8 cellular contexts compared by ENCODE assay signal in the genomic region with DNA sequence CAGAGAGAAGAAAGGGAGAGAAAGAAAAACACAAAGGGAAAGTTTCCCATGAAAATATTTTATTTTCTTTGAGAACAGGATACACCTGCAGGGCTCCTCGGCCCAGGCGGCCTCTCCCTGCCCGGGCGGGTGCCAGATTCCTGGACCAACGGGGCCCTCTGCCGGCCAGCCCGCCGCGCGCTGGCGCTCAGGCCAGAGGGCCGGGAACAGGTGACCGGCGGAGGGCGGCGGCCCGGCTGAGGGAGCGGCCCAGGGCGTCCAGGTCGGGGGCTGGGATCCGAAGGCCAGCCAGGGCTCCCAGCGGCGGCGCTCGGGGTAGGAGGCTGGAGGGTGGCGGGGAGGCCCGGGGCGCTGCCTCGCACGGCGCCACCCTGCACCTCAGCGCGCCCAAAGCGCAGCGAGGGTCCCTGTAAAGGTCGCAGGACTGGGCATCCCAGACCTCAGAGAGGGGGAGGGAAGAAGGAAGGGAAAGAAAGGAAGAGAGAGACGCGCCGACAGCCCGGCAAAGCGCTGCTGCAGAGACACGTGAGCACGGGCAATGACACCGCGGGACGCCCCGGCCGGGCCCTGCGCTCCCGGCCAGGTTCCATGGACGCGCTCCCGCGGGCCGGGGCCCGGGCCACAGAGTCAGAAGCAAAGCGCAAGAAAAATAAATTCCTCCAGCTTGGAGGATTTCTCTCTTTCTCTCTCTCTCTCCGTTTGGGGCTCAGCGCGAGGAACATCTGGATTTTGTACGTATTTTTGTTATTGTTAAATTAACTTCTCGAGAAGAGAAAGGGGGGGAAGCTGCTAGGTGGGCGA. TPM values are rescaled to one million over a fixed set of nuclear protein-coding genes. Genes with fewer than 3 reads are reported as not detected.
A peak's percentile ranks its signal among the peaks of the same experiment; 100 is the strongest.
DNase-seq lines count a peak whose midpoint lies in the region; ATAC-seq and TF ChIP-seq lines count a peak whose summit lies in the region.

No MANE protein-coding gene starts in this region.

- H3K27ac ChIP-seq in DOHH2 (ENCODE audit: low read depth, low read length) (no peak overlapping the region), lung (ENCODE audit: low read depth in 1 of 2, low read length in 1 of 2) (peak overlapping the region in 1 of 2 donors; percentile 68)
- H3K27ac ChIP-seq in effector memory CD4-positive, alpha-beta T cell (ENCODE audit: insufficient read depth, low read length, poor library complexity, severe bottlenecking): no peak overlapping the region

- H3K4me1 ChIP-seq in DOHH2 (ENCODE audit: control insufficient read depth, low read length): no peaks in the 10 kb centered on the region
- peaks cover 21% of the 10 kb centered on the region for H3K4me1 ChIP-seq in effector memory CD4-positive, alpha-beta T cell (ENCODE audit: control insufficient read depth, insufficient read depth, low read length, poor library complexity, severe bottlenecking)
- H3K4me1 ChIP-seq in lung (ENCODE audit: control insufficient read depth in 2 of 2, insufficient read depth in 2 of 2, low read length in 2 of 2): peaks cover 0 to 7% of the 10 kb centered on the region in 2 donors

- H3K9me2 ChIP-seq in DOHH2 (replicated peaks; ENCODE audit: control insufficient read depth, low read length): no peaks in the 10 kb centered on the region

- no peak overlapping the region for H3K4me3 ChIP-seq in DOHH2 (ENCODE audit: low read length)
- H3K4me3 ChIP-seq in H7 (ENCODE audit: insufficient read depth, low read depth, low read length): peak overlapping the region; percentile 68
- peak overlapping the region; percentile 55 for H3K4me3 ChIP-seq in effector memory CD4-positive, alpha-beta T cell (ENCODE audit: insufficient read depth, low read depth, low read length, poor library complexity, severe bottlenecking)
- H3K4me3 ChIP-seq in lung: peak overlapping the region; percentile 26

- H3K9me3 ChIP-seq in DOHH2 (ENCODE audit: control insufficient read depth, insufficient read depth, low read length) (no peaks in the 10 kb centered on the region), lung (ENCODE audit: control insufficient read depth in 2 of 2, insufficient read depth in 1 of 2, low read length in 1 of 2) (no peaks in the 10 kb centered on the region)
- no peaks in the 10 kb centered on the region for H3K9me3 ChIP-seq in effector memory CD4-positive, alpha-beta T cell (ENCODE audit: control insufficient read depth, low read length)

- no peak overlapping the region for H3K4me2 ChIP-seq in DOHH2 (ENCODE audit: low read length)

- H3K79me2 ChIP-seq in DOHH2 (ENCODE audit: control insufficient read depth, low read length): no peaks in the 10 kb centered on the region

- peak; percentile 15 for TF ChIP-seq CTCF in DOHH2 (IDR thresholded peaks at IDR 0.05; ENCODE audit: low read depth, low read length, poor library complexity, severe bottlenecking)
- peak; percentile 58 for TF ChIP-seq CTCF in lung (IDR thresholded peaks at IDR 0.05; ENCODE audit: control extremely low read depth, extremely low read depth)

- no peaks in the 10 kb centered on the region for H4K20me1 ChIP-seq in DOHH2 (ENCODE audit: control insufficient read depth, insufficient read depth, low read depth, low read length)

- ATAC-seq in lung (ENCODE audit: insufficient read depth, low FRiP score) (peak; percentile 84), HG03565 (IDR thresholded peaks at IDR 0.05; ENCODE audit: unreplicated experiment) (no peak)

- H3K36me3 ChIP-seq in DOHH2 (ENCODE audit: control insufficient read depth, low read length): no peaks in the 10 kb centered on the region
- H3K36me3 ChIP-seq in H7 (replicated peaks; ENCODE audit: control insufficient read depth, insufficient read depth, low read length): no peaks in the 10 kb centered on the region
- H3K36me3 ChIP-seq in effector memory CD4-positive, alpha-beta T cell (ENCODE audit: control insufficient read depth, insufficient read depth, low read length): no peaks in the 10 kb centered on the region
- no peaks in the 10 kb centered on the region for H3K36me3 ChIP-seq in lung (ENCODE audit: control insufficient read depth in 2 of 2, insufficient read depth in 2 of 2, low read length in 2 of 2)

- H3F3A ChIP-seq in DOHH2 (ENCODE audit: control insufficient read depth, insufficient read depth): no peaks in the 10 kb centered on the region

- WGBS in lung, 2 donors: 0 to 1% methylated on average over 61 to 63 of the region's 63 CpGs

- DNase-seq in H7 (peak; percentile 98), NCI-H2107 treated with DMSO at 0.1 percent for 48 hours (lab: John Stamatoyannopoulos, UW; ENCODE audit: unreplicated experiment) (peak; percentile 56), lung (ENCODE audit: low spot score) (peak; percentile 82)
- DNase-seq in activated CD4-positive, alpha-beta T cell treated with anti-CD3 and anti-CD28 coated beads, Interleukin-2, amount 50 U/mL, for 4 hours: peak; percentile 34 to 35
- DNase-seq in effector memory CD4-positive, alpha-beta T cell: peak in 2 of 3 donors; percentile 21 to 37
- DNase-seq in stimulated activated CD8-positive, alpha-beta memory T cell treated with anti-CD3 and anti-CD28 coated beads, Interleukin-12 subunit alpha, Interleukin-12 subunit beta, amount 100 ng/mL, for 1 hour (ENCODE audit: low read depth): peak; percentile 21

- H3K27me3 ChIP-seq in DOHH2 (ENCODE audit: control insufficient read depth, low read length) (peaks cover 2% of the 10 kb centered on the region; the same call in 1 of the 2 replicates), H7 (ENCODE audit: control insufficient read depth, insufficient read depth, low read length) (peaks cover 16% of the 10 kb centered on the region), lung (ENCODE audit: control insufficient read depth, insufficient read depth) (no peaks in the 10 kb centered on the region)
- H3K27me3 ChIP-seq in effector memory CD4-positive, alpha-beta T cell (replicated peaks; ENCODE audit: control insufficient read depth, insufficient read depth, low read length, poor library complexity, severe bottlenecking): peaks cover 16% of the 10 kb centered on the region

RNA-seq across cellular contexts. Expression of gene WNT9A, which starts 0.9 kb away (rescaled TPM):
- total RNA-seq in H7 (2014; rRNA removed; shearing (Covaris generic)): 3.2 and 4.0 TPM in 2 replicates
- total RNA-seq in lung: 1 to 10 TPM; 5.5 to 8.6 TPM
- polyA plus RNA-seq in lung: 1 to 10 TPM; 2.6 to 4.3 TPM

RNA-seq across cellular contexts. Expression of gene WNT3A, which starts 60.0 kb away (rescaled TPM):
- 0.31 and 0.33 TPM in 2 replicates for total RNA-seq in H7 (2014; rRNA removed; shearing (Covaris generic))
- 1 to 10 TPM in 1 of 2 donors, under 1 TPM in 1; 0.09 to 3.1 TPM for total RNA-seq in lung
- 1 to 10 TPM; 1.6 to 2.2 TPM for polyA plus RNA-seq in lung

Comparison
In these comparisons a context has a peak if more than half of its experiments do, and no peak if none do; other contexts are left out.
1. DNase-seq: peak in every context shown above with its lines; median percentile 98 in H7; 82 in lung; 56 in NCI-H2107 treated with DMSO at 0.1 percent for 48 hours; 34 in activated CD4-positive, alpha-beta T cell treated with anti-CD3 and anti-CD28 coated beads, Interleukin-2, amount 50 U/mL, for 4 hours; 29 in effector memory CD4-positive, alpha-beta T cell; 21 in stimulated activated CD8-positive, alpha-beta memory T cell treated with anti-CD3 and anti-CD28 coated beads, Interleukin-12 subunit alpha, Interleukin-12 subunit beta, amount 100 ng/mL, for 1 hour.